In genomic region chr11:75625970-75626691, GRCh38 we compare ENCODE assay signal across 12 cellular contexts. TPM values are rescaled to one million over a fixed set of nuclear protein-coding genes. Genes with fewer than 3 reads are reported as not detected.
DNase-seq lines count a peak whose midpoint lies in the region; ATAC-seq and TF ChIP-seq lines count a peak whose summit lies in the region.
"Had no signal": no experiment of that assay in that cellular context is flagged by ENCODE, and none has a peak within 500 bp of the region (broad histone marks: within the 10 kb centered on the region; RNA-seq: fewer than 3 reads in every experiment).

No MANE protein-coding gene starts in this region.

- H3K36me3 Mint-ChIP-seq in nephron (ENCODE audit: low read depth) = no peaks in the 10 kb centered on the region
- H3K36me3 Mint-ChIP-seq: activated naive CD8-positive, alpha-beta T cell had no signal

- ATAC-seq in body of pancreas = no peak
- ATAC-seq: activated CD4-positive, alpha-beta T cell treated with anti-CD3 and anti-CD28 coated beads for 36 hours had no signal

- H3K4me3 Mint-ChIP-seq in nephron = no peak overlapping the region
- H3K4me3 Mint-ChIP-seq: activated CD4-positive, alpha-beta T cell treated with anti-CD3 and anti-CD28 coated beads for 36 hours; activated naive CD8-positive, alpha-beta T cell had no signal

- H3K36me3 ChIP-seq in BJ (ENCODE audit: control insufficient read depth, insufficient read depth, low read length) (no peaks in the 10 kb centered on the region), MG63 (no peaks in the 10 kb centered on the region), body of pancreas (replicated peaks in 1 of 2; ENCODE audit: insufficient read depth in 1 of 2, low read depth in 2 of 2) (no peaks in the 10 kb centered on the region), thyroid gland (no peaks in the 10 kb centered on the region)

- peaks cover 48% of the 10 kb centered on the region for H3K4me1 Mint-ChIP-seq in nephron
- H3K4me1 Mint-ChIP-seq: activated CD4-positive, alpha-beta T cell treated with anti-CD3 and anti-CD28 coated beads for 36 hours had no signal

- H3K4me3 ChIP-seq in BJ (ENCODE audit: low read depth, low read length) = no peak overlapping the region
- no peak overlapping the region for H3K4me3 ChIP-seq in MG63
- H3K4me3 ChIP-seq in cardiac fibroblast (replicated peaks in 1 of 2; ENCODE audit: low read depth in 2 of 2, low read length in 2 of 2) = no peak overlapping the region
- H3K4me3 ChIP-seq in body of pancreas = no peak overlapping the region
- H3K4me3 ChIP-seq in thyroid gland (replicated peaks in 1 of 3) = no peak overlapping the region

- H3K9me3 Mint-ChIP-seq in nephron = no peaks in the 10 kb centered on the region

- TF ChIP-seq POLR2A in body of pancreas (IDR thresholded peaks at IDR 0.05) = no peak
- no peak for TF ChIP-seq POLR2A in thyroid gland (IDR thresholded peaks at IDR 0.05)

- H3K9me3 ChIP-seq in MG63 (no peaks in the 10 kb centered on the region), body of pancreas (no peaks in the 10 kb centered on the region), thyroid gland (no peaks in the 10 kb centered on the region)

- intact Hi-C loops in body of pancreas (cut with DNase I) = no loop called here
- intact Hi-C loops in thyroid gland (cut with DNase I) = no loop called here

- CTCF ChIA-PET in BJ (lab: Yijun Ruan, JAX) = interaction anchor here (0.7 to 1.1 kb wide), 4 partner anchors 18 to 721 kb away, joined by 3 read pairs; no protein-coding TSS in a partner anchor

- 88 to 89% methylated on average over 7 of the region's 7 CpGs for WGBS in body of pancreas, 2 donors
- 91 to 96% methylated on average over 7 of the region's 7 CpGs for WGBS in thyroid gland, 2 donors

- H3K27ac Mint-ChIP-seq in nephron = peak overlapping the region; percentile 2 to 45 (median 16)
- H3K27ac Mint-ChIP-seq: activated CD4-positive, alpha-beta T cell treated with anti-CD3 and anti-CD28 coated beads for 36 hours; activated naive CD8-positive, alpha-beta T cell had no signal

- peaks cover 4% of the 10 kb centered on the region for H3K27me3 Mint-ChIP-seq in nephron (ENCODE audit: low read depth)

- H3K4me1 ChIP-seq in body of pancreas = no peaks in the 10 kb centered on the region
- H3K4me1 ChIP-seq in thyroid gland = no peaks in the 10 kb centered on the region

- DNase-seq in BJ (ENCODE audit: low read depth) (peak; percentile 57), MG63 (peak; percentile 69), cardiac fibroblast (ENCODE audit: low read depth in 2 of 2) (peak; percentile 66 to 89), body of pancreas (no peak), COLO829 (ENCODE audit: low spot score) (no peak), thyroid gland (no peak), NCI-H2029 (lab: John Stamatoyannopoulos, UW) (no peak)
- DNase-seq: activated CD4-positive, alpha-beta T cell treated with anti-CD3 and anti-CD28 coated beads for 36 hours; DMS 273 treated with DMSO at 0.1 percent for 48 hours; NCI-H1436 had no signal

- POLR2A ChIA-PET in BJ (lab: Charles Lee) = no interaction called here

- H3K27ac ChIP-seq in body of pancreas = no peak overlapping the region
- no peak overlapping the region for H3K27ac ChIP-seq in thyroid gland

- H3K27me3 ChIP-seq in BJ (ENCODE audit: control insufficient read depth, insufficient read depth, low read length) = no peaks in the 10 kb centered on the region
- peaks cover 8% of the 10 kb centered on the region for H3K27me3 ChIP-seq in MG63
- no peaks in the 10 kb centered on the region for H3K27me3 ChIP-seq in body of pancreas
- no peaks in the 10 kb centered on the region for H3K27me3 ChIP-seq in thyroid gland

- TF ChIP-seq CTCF in BJ (IDR thresholded peaks at IDR 0.05; ENCODE audit: insufficient read depth, low read depth, low read length) (no peak), cardiac fibroblast (IDR thresholded peaks at IDR 0.05; ENCODE audit: low read depth, low read length) (no peak), nephron (IDR thresholded peaks at IDR 0.05; ENCODE audit: unreplicated experiment in 3 of 3) (no peak), body of pancreas (IDR thresholded peaks at IDR 0.05) (no peak), thyroid gland (IDR thresholded peaks at IDR 0.05) (no peak)

RNA-seq across cellular contexts. Expression of gene MAP6, which starts 42.7 kb away (rescaled TPM):
- 10.9 and 12.3 TPM in 2 replicates for polyA plus RNA-seq in BJ (2011; rRNA removed)
- polyA minus RNA-seq in BJ (2011; rRNA and poly(A)+ RNA removed) = 6.3 and 7.4 TPM in 2 replicates
- not detected in 2 replicates for total RNA-seq in MG63 (2014; rRNA removed; shearing (Covaris generic); ENCODE audit: low replicate concordance)
- total RNA-seq in body of pancreas (1 to 10 TPM; 2.6 to 3.4 TPM), thyroid gland (10 to 100 TPM in 1 of 4 donors, 1 to 10 TPM in 3; 4.8 to 13.8 (median 9.4) TPM)

Comparison
In these comparisons a context has a peak if more than half of its experiments do, and no peak if none do; other contexts are left out.
1. DNase-seq: peak in BJ (single experiment), MG63 (single experiment) and cardiac fibroblast (2 of 2); none in body of pancreas (0 of 4), COLO829 (single experiment), thyroid gland (0 of 2) and NCI-H2029 (single experiment).